ENCODE assay signal across 19 cellular contexts in genomic region chr22:36563001-36563400, GRCh38. TPM values are rescaled to one million over a fixed set of nuclear protein-coding genes. Genes with fewer than 3 reads are reported as not detected.
DNase-seq lines count a peak whose midpoint lies in the region; ATAC-seq, FAIRE-seq and TF ChIP-seq lines count a peak whose summit lies in the region.
"Had no signal": no experiment of that assay in that cellular context is flagged by ENCODE, and none has a peak within 500 bp of the region (broad histone marks: within the 10 kb centered on the region; RNA-seq: fewer than 3 reads in every experiment).

No MANE protein-coding gene starts in this region.

- no peaks in the 10 kb centered on the region for H3K36me3 Mint-ChIP-seq in HFFc6 (ENCODE audit: low read depth)
- no peaks in the 10 kb centered on the region for H3K36me3 Mint-ChIP-seq in neural progenitor cell
- H3K36me3 Mint-ChIP-seq in type B pancreatic cell, result no peaks in the 10 kb centered on the region

- ATAC-seq in K562 (no peak), HG02852 (IDR thresholded peaks at IDR 0.05; ENCODE audit: unreplicated experiment) (no peak)

- no peaks in the 10 kb centered on the region for H3K9me3 ChIP-seq in BLaER1 treated with 17β-estradiol and CSF1 and Interleukin-3, amounts not matched to agents 10 nM and 100 nM (replicated peaks in 1 of 11)
- no peaks in the 10 kb centered on the region for H3K9me3 ChIP-seq in K562 (replicated peaks; ENCODE audit: control insufficient read depth, insufficient read depth, low read depth, low read length)
- H3K9me3 ChIP-seq in neural progenitor cell (ENCODE audit: low read depth), result no peaks in the 10 kb centered on the region
- H3K9me3 ChIP-seq in Karpas-422 (ENCODE audit: low read length), result no peaks in the 10 kb centered on the region

- H3K4me2 ChIP-seq in BLaER1 treated with 17β-estradiol and CSF1 and Interleukin-3, amounts not matched to agents 10 nM and 100 nM, result peak overlapping the region; percentile 38 to 90 (median 59); a peak in 21 of 22 replicates
- H3K4me2 ChIP-seq in K562 (ENCODE audit: insufficient read depth, low read length) (no peak overlapping the region), neural progenitor cell (no peak overlapping the region), Karpas-422 (ENCODE audit: low read depth, low read length, poor library complexity, severe bottlenecking) (no peak overlapping the region)

- peaks cover 15% of the 10 kb centered on the region for H3K4me1 Mint-ChIP-seq in HFFc6 (ENCODE audit: low read depth)
- peaks cover 14% of the 10 kb centered on the region for H3K4me1 Mint-ChIP-seq in neural progenitor cell
- peaks cover 6% of the 10 kb centered on the region for H3K4me1 Mint-ChIP-seq in type B pancreatic cell (ENCODE audit: unreplicated experiment)

- TF ChIP-seq CTCF in HFFc6 (IDR thresholded peaks at IDR 0.05) (peak; percentile 39; the same call in 1 of the 2 replicates), K562 (IDR thresholded peaks at IDR 0.05 in 2 of 3, conservative IDR thresholded peaks at IDR 0.05 in 1 of 3; ENCODE audit: insufficient read depth in 2 of 3, low read depth in 1 of 3, low read length in 3 of 3) (peak; percentile 6 to 25 (median 7); a peak in 1 of 6 replicates), neural progenitor cell (IDR thresholded peaks at IDR 0.05) (peak; percentile 40), type B pancreatic cell (conservative IDR thresholded peaks at IDR 0.05) (no peak)

- H3K9me3 Mint-ChIP-seq in HFFc6 (no peaks in the 10 kb centered on the region), neural progenitor cell (no peaks in the 10 kb centered on the region), type B pancreatic cell (no peaks in the 10 kb centered on the region)
- H3K9me3 Mint-ChIP-seq: CD4-positive, alpha-beta T cell had no signal

- no peaks in the 10 kb centered on the region for H3K9me2 ChIP-seq in Karpas-422 (replicated peaks; ENCODE audit: insufficient read depth, low read length)

- no peaks in the 10 kb centered on the region for H4K20me1 ChIP-seq in BLaER1 treated with 17β-estradiol and CSF1 and Interleukin-3, amounts not matched to agents 10 nM and 100 nM
- no peaks in the 10 kb centered on the region for H4K20me1 ChIP-seq in K562 (replicated peaks; ENCODE audit: control insufficient read depth, insufficient read depth, low read length)
- H4K20me1 ChIP-seq in neural progenitor cell (ENCODE audit: low read depth), result no peaks in the 10 kb centered on the region
- no peaks in the 10 kb centered on the region for H4K20me1 ChIP-seq in Karpas-422 (ENCODE audit: insufficient read depth, low read depth, low read length)

- no TSS peak for BruUV-seq in K562 (replicated peaks; lab: Mats Ljungman, UMichigan)

- no peaks in the 10 kb centered on the region for H3F3A ChIP-seq in neural progenitor cell (ENCODE audit: low read depth)

- H3K9me1 ChIP-seq in K562 (ENCODE audit: control insufficient read depth, insufficient read depth, low read length), result no peaks in the 10 kb centered on the region

- CTCF ChIA-PET in K562 (lab: Yijun Ruan, JAX; ENCODE audit: low intra/inter-chr PET ratio), result no interaction called here

- no peak overlapping the region for H3K4me3 Mint-ChIP-seq in HFFc6
- no peak overlapping the region for H3K4me3 Mint-ChIP-seq in neural progenitor cell
- no peak overlapping the region for H3K4me3 Mint-ChIP-seq in type B pancreatic cell
- H3K4me3 Mint-ChIP-seq: CD4-positive, alpha-beta T cell had no signal

- H3K4me1 ChIP-seq in BLaER1 treated with 17β-estradiol and CSF1 and Interleukin-3, amounts not matched to agents 10 nM and 100 nM, result peaks cover 22 to 37% (median 28%) of the 10 kb centered on the region in 10 experiments
- H3K4me1 ChIP-seq in K562 (replicated peaks in 1 of 2; ENCODE audit: control insufficient read depth in 2 of 2, insufficient read depth in 2 of 2, low read length in 2 of 2) (peaks cover 0 to 12% of the 10 kb centered on the region in 2 experiments; a peak in 4 of 5 replicates), neural progenitor cell (no peaks in the 10 kb centered on the region), Karpas-422 (ENCODE audit: low read length) (no peaks in the 10 kb centered on the region)

- H3K4me3 ChIP-seq in BLaER1 treated with 17β-estradiol and CSF1 and Interleukin-3, amounts not matched to agents 10 nM and 100 nM, result no peak overlapping the region
- H3K4me3 ChIP-seq in K562 (no peak overlapping the region), neural progenitor cell (no peak overlapping the region), Karpas-422 (ENCODE audit: low read length) (no peak overlapping the region)

- H3K27me3 Mint-ChIP-seq in HFFc6 (ENCODE audit: insufficient read depth) (peaks cover 38% of the 10 kb centered on the region), neural progenitor cell (ENCODE audit: insufficient read depth, low read depth) (peaks cover 16% of the 10 kb centered on the region), type B pancreatic cell (peaks cover 17% of the 10 kb centered on the region)

- H3K27ac ChIP-seq in BLaER1 treated with 17β-estradiol and CSF1 and Interleukin-3, amounts not matched to agents 10 nM and 100 nM, result peak overlapping the region in 3 of 11 experiments; percentile 12 to 53 (median 21); a peak in 5 of 22 replicates
- H3K27ac ChIP-seq in K562 (ENCODE audit: extremely low read depth, low read depth, low read length), result no peak overlapping the region
- no peak overlapping the region for H3K27ac ChIP-seq in neural progenitor cell
- no peak overlapping the region for H3K27ac ChIP-seq in Karpas-422 (ENCODE audit: low read length)
- H3K27ac ChIP-seq: HL-60 had no signal

- no peak for TF ChIP-seq POLR2A in K562 (conservative IDR thresholded peaks at IDR 0.05)

- no peak for FAIRE-seq in K562 (lab: Jason Lieb, UNC)
- FAIRE-seq: D721Med, HTR-8/SVneo had no signal

- DNase-seq in HFFc6 (no peak), K562 (ENCODE audit: extremely low read depth in 1 of 4, low spot score in 3 of 4) (no peak), neural progenitor cell (ENCODE audit: low spot score) (no peak), middle frontal gyrus (ENCODE audit: extremely low spot score, low spot score) (no peak), type B pancreatic cell (ENCODE audit: extremely low spot score, unreplicated experiment) (no peak), Karpas-422 (no peak)
- DNase-seq: AML-193; CD4-positive, alpha-beta T cell; DMS79; NCI-H1436; NCI-H2029 treated with DMSO at 0.1 percent for 48 hours; NCI-H510A treated with DMSO at 0.1 percent for 48 hours; NCI-H82; Right ventricle myocardium superior had no signal

- TF ChIP-seq RAD21 in K562 (CRISPR knock-in tag; conservative IDR thresholded peaks at IDR 0.05 in 1 of 2, IDR thresholded peaks at IDR 0.05 in 1 of 2), result no peak

- H3K27ac Mint-ChIP-seq in HFFc6, result no peak overlapping the region
- no peak overlapping the region for H3K27ac Mint-ChIP-seq in neural progenitor cell
- H3K27ac Mint-ChIP-seq in type B pancreatic cell, result no peak overlapping the region
- H3K27ac Mint-ChIP-seq: CD4-positive, alpha-beta T cell had no signal

- 0% methylated on average over 1 of the region's 3 CpGs for WGBS in K562 (ENCODE audit: insufficient coverage, low coverage, missing lambda C conversion rate)

- H2AFZ ChIP-seq in K562 (ENCODE audit: low read depth, low read length) (no peak overlapping the region), neural progenitor cell (replicated peaks) (no peak overlapping the region), Karpas-422 (ENCODE audit: low read length) (no peak overlapping the region)

- intact Hi-C loops in K562 (cut with micrococcal nuclease), result no loop called here

- no peaks in the 10 kb centered on the region for H3K79me2 ChIP-seq in K562 (ENCODE audit: control insufficient read depth, insufficient read depth, low read length)
- no peaks in the 10 kb centered on the region for H3K79me2 ChIP-seq in neural progenitor cell (ENCODE audit: low read depth)
- H3K79me2 ChIP-seq in Karpas-422 (ENCODE audit: low read length), result no peaks in the 10 kb centered on the region

- TF ChIP-seq EP300 in K562 (IDR thresholded peaks at IDR 0.05; ENCODE audit: low read length), result no peak

- H3K36me3 ChIP-seq in BLaER1 treated with 17β-estradiol and CSF1 and Interleukin-3, amounts not matched to agents 10 nM and 100 nM, result no peaks in the 10 kb centered on the region
- H3K36me3 ChIP-seq in K562 (ENCODE audit: control insufficient read depth, insufficient read depth, low read length), result no peaks in the 10 kb centered on the region
- H3K36me3 ChIP-seq in neural progenitor cell, result no peaks in the 10 kb centered on the region
- no peaks in the 10 kb centered on the region for H3K36me3 ChIP-seq in Karpas-422 (ENCODE audit: insufficient read depth, low read length)

- peak overlapping the region in 4 of 11 experiments; percentile 6 to 47 (median 41); a peak in 1 of 22 replicates for H3K9ac ChIP-seq in BLaER1 treated with 17β-estradiol and CSF1 and Interleukin-3, amounts not matched to agents 10 nM and 100 nM
- H3K9ac ChIP-seq in K562 (ENCODE audit: insufficient read depth in 1 of 2, low read depth in 2 of 2, low read length in 2 of 2), result no peak overlapping the region
- no peak overlapping the region for H3K9ac ChIP-seq in neural progenitor cell
- no peak overlapping the region for H3K9ac ChIP-seq in Karpas-422 (ENCODE audit: low read length)

- POLR2A ChIA-PET in K562 (lab: Yijun Ruan, JAX), result no interaction called here

- H3K27me3 ChIP-seq in BLaER1 treated with 17β-estradiol and CSF1 and Interleukin-3, amounts not matched to agents 10 nM and 100 nM, result peaks cover 0 to 24% (median 20%) of the 10 kb centered on the region in 11 experiments; a peak in 20 of 22 replicates
- H3K27me3 ChIP-seq in K562 (ENCODE audit: control insufficient read depth in 2 of 2, insufficient read depth in 2 of 2, low read length in 2 of 2) (peaks cover 12 to 25% of the 10 kb centered on the region in 2 experiments; a peak in 3 of 5 replicates), neural progenitor cell (no peaks in the 10 kb centered on the region), Karpas-422 (ENCODE audit: low read length) (no peaks in the 10 kb centered on the region)

- in situ Hi-C loops in K562 (cut with MboI), result no loop called here

RNA-seq across cellular contexts. Expression of gene EIF3D, which starts 34.0 kb away (rescaled TPM):
- 100 to 1,000 TPM; 163 to 177 (median 172) TPM for total RNA-seq in HFFc6 (2021; fragmentation: NEBNext Ultra II Directional; extraction: Animal tissue kit (Norgen Biotek cat#: 25700))
- total RNA-seq in K562 (2011; cell fraction: chromatin; rRNA removed; ENCODE audit: low replicate concordance), result 224 and 314 TPM in 2 replicates
- 208 and 235 TPM in 2 replicates for total RNA-seq in K562 (2011; cell fraction: nucleolus; rRNA removed)
- 194 and 205 TPM in 2 replicates for total RNA-seq in K562 (2011; cell fraction: nucleoplasm; rRNA removed)
- total RNA-seq in K562 (2014; rRNA removed) (279 and 290 TPM in 2 replicates), K562 (2014; rRNA removed; fragmentation: Illumina TruSeq; extraction: Trizol) (256 and 278 TPM in 2 replicates), K562 (2015; rRNA removed; fragmentation: Illumina TruSeq; extraction: Trizol) (265 and 279 TPM in 2 replicates), K562 (2021) (191 and 207 TPM in 2 replicates), neural progenitor cell (ENCODE audit: low replicate concordance) (321 and 361 TPM in 2 replicates), type B pancreatic cell (ENCODE audit: low replicate concordance) (162 and 190 TPM in 2 replicates)
- polyA plus RNA-seq in K562 (2011; rRNA removed) (397 and 422 TPM in 2 replicates), K562 (2014; fragmentation: Illumina TruSeq; extraction: Trizol) (368 and 398 TPM in 2 replicates), K562 (2014; fragmentation: Nextera tagmentation; extraction: Ambion mirVana) (100 to 1,000 TPM; 199 to 351 TPM), K562 (2014; rRNA removed) (278 and 293 TPM in 2 replicates)
- polyA plus RNA-seq in K562 (2011; cell fraction: cytosol; rRNA removed), result 502 and 509 TPM in 2 replicates
- 297 TPM in 2 replicates for polyA plus RNA-seq in K562 (2011; cell fraction: nucleus; rRNA removed)
- 208 and 287 TPM in 2 replicates for polyA plus RNA-seq in K562 (2012)
- 513 and 629 TPM in 2 replicates for polyA minus RNA-seq in K562 (2011; rRNA and poly(A)+ RNA removed)
- polyA minus RNA-seq in K562 (2011; cell fraction: cytosol; rRNA and poly(A)+ RNA removed), result 261 and 266 TPM in 2 replicates
- polyA minus RNA-seq in K562 (2011; cell fraction: nucleus; rRNA and poly(A)+ RNA removed), result 122 and 177 TPM in 2 replicates
- total RNA-seq in Karpas-422 (2014; rRNA removed; shearing (Covaris generic); ENCODE audit: low replicate concordance), result 481 and 566 TPM in 2 replicates

RNA-seq across cellular contexts. Expression of gene FOXRED2, which starts 56.2 kb away (rescaled TPM):
- total RNA-seq in HFFc6 (2021; fragmentation: NEBNext Ultra II Directional; extraction: Animal tissue kit (Norgen Biotek cat#: 25700)), result 1 to 10 TPM; 2.8 to 4.7 (median 4.2) TPM
- total RNA-seq in K562 (2011; cell fraction: chromatin; rRNA removed; ENCODE audit: low replicate concordance), result 10.1 and 19.1 TPM in 2 replicates
- 17.4 and 20.0 TPM in 2 replicates for total RNA-seq in K562 (2011; cell fraction: nucleolus; rRNA removed)
- 16.1 and 24.4 TPM in 2 replicates for total RNA-seq in K562 (2011; cell fraction: nucleoplasm; rRNA removed)
- 11.2 and 14.1 TPM in 2 replicates for total RNA-seq in K562 (2014; rRNA removed)
- total RNA-seq in K562 (2014; rRNA removed; fragmentation: Illumina TruSeq; extraction: Trizol), result 5.7 and 5.8 TPM in 2 replicates
- 7.8 and 8.9 TPM in 2 replicates for total RNA-seq in K562 (2015; rRNA removed; fragmentation: Illumina TruSeq; extraction: Trizol)
- 42.3 and 48.4 TPM in 2 replicates for total RNA-seq in K562 (2021)
- polyA plus RNA-seq in K562 (2011; rRNA removed), result 2.8 and 3.8 TPM in 2 replicates
- polyA plus RNA-seq in K562 (2011; cell fraction: cytosol; rRNA removed), result 4.5 and 6.9 TPM in 2 replicates
- polyA plus RNA-seq in K562 (2011; cell fraction: nucleus; rRNA removed), result 5.0 and 9.6 TPM in 2 replicates
- 15.8 and 21.8 TPM in 2 replicates for polyA plus RNA-seq in K562 (2012)
- polyA plus RNA-seq in K562 (2014; fragmentation: Illumina TruSeq; extraction: Trizol), result 19.8 and 20.6 TPM in 2 replicates
- polyA plus RNA-seq in K562 (2014; fragmentation: Nextera tagmentation; extraction: Ambion mirVana), result 1 to 10 TPM; 5.4 to 5.7 TPM
- 10.1 and 14.3 TPM in 2 replicates for polyA plus RNA-seq in K562 (2014; rRNA removed)
- 4.2 and 5.8 TPM in 2 replicates for polyA minus RNA-seq in K562 (2011; rRNA and poly(A)+ RNA removed)
- polyA minus RNA-seq in K562 (2011; cell fraction: cytosol; rRNA and poly(A)+ RNA removed), result 11.1 and 14.3 TPM in 2 replicates
- polyA minus RNA-seq in K562 (2011; cell fraction: nucleus; rRNA and poly(A)+ RNA removed), result 4.0 and 4.6 TPM in 2 replicates
- total RNA-seq in neural progenitor cell (ENCODE audit: low replicate concordance), result 4.7 and 10.4 TPM in 2 replicates
- total RNA-seq in type B pancreatic cell (ENCODE audit: low replicate concordance), result 20.6 and 38.8 TPM in 2 replicates
- total RNA-seq in Karpas-422 (2014; rRNA removed; shearing (Covaris generic); ENCODE audit: low replicate concordance), result 4.8 and 9.9 TPM in 2 replicates

Comparison
In these comparisons a context has a peak if more than half of its experiments do, and no peak if none do; other contexts are left out.
1. H3K4me2 ChIP-seq: peak in BLaER1 treated with 17β-estradiol and CSF1 and Interleukin-3, amounts not matched to agents 10 nM and 100 nM (11 of 11); none in K562 (single experiment), neural progenitor cell (single experiment) and Karpas-422 (single experiment).